Comparison of ENCODE assay signal across 1 cellular context in the genomic region with DNA sequence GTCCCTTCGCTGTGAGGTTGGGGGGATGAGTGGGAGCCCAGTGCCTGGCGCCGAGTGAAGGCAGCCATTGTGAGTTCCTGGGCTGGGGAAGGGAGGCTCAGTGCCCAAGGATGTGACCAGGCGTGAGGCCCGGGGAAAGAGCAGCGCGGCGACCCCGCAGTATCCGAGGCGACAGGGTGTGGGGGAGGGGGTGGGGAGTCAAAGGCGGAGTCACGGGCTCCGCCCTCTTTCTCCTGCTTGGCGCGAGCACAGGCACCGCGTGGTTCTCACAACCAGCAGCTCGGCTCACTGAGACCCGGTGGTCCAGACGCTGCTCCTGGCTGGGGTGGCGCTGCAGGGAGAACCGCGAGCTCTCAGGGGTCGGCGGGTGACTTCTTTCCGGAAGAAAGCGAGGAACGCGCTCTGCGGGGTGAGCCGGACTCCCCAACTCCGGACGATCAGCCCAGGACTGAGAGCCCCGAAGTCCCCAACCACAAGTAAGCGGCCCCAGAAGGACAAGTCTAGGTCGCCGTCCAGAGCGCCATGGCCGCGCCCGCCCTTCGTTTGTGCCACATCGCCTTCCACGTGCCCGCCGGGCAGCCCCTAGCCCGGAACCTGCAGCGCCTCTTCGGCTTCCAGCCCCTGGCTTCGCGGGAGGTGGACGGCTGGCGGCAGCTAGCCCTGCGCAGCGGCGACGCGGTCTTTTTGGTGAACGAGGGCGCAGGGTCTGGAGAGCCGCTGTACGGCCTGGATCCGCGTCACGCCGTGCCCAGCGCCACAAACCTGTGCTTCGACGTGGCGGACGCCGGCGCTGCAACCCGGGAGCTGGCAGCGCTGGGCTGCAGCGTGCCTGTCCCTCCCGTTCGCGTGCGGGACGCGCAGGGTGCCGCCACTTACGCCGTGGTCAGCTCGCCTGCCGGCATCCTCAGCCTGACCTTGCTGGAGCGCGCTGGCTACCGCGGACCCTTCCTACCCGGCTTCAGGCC.
TF ChIP-seq lines count a peak whose summit lies in the region.

A gene (plus strand): TSS at position 269 of the 965 bp plus-strand sequence. CDS start 254 bp downstream, at position 523.

TF ChIP-seq in K562, 482 proteins besides CTCF, POLR2A, EP300 and RAD21 (continued from another document):
- TF ChIP-seq, protein P1, sequence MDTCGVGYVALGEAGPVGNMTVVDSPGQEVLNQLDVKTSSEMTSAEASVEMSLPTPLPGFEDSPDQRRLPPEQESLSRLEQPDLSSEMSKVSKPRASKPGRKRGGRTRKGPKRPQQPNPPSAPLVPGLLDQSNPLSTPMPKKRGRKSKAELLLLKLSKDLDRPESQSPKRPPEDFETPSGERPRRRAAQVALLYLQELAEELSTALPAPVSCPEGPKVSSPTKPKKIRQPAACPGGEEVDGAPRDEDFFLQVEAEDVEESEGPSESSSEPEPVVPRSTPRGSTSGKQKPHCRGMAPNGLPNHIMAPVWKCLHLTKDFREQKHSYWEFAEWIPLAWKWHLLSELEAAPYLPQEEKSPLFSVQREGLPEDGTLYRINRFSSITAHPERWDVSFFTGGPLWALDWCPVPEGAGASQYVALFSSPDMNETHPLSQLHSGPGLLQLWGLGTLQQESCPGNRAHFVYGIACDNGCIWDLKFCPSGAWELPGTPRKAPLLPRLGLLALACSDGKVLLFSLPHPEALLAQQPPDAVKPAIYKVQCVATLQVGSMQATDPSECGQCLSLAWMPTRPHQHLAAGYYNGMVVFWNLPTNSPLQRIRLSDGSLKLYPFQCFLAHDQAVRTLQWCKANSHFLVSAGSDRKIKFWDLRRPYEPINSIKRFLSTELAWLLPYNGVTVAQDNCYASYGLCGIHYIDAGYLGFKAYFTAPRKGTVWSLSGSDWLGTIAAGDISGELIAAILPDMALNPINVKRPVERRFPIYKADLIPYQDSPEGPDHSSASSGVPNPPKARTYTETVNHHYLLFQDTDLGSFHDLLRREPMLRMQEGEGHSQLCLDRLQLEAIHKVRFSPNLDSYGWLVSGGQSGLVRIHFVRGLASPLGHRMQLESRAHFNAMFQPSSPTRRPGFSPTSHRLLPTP (IDR thresholded peaks at IDR 0.05; ENCODE audit: borderline replicate concordance, extremely low read depth, insufficient read length), result no peak
- TF ChIP-seq RBM14 (IDR thresholded peaks at IDR 0.05; ENCODE audit: borderline replicate concordance, insufficient read depth, low read depth, low read length) (0 out of 2 replicates have a peak, but pooled peaks have one; percentile 38), FOXP1 (CRISPR knock-in tag; IDR thresholded peaks at IDR 0.05) (no peak), ARID2 (IDR thresholded peaks at IDR 0.05) (no peak), ETV6 (IDR thresholded peaks at IDR 0.05; ENCODE audit: borderline replicate concordance in 1 of 2, low read depth in 2 of 2, low read length in 1 of 2) (no peak), ETV6 (CRISPR knock-in tag; IDR thresholded peaks at IDR 0.05; ENCODE audit: borderline replicate concordance) (no peak), ZNF174 (CRISPR knock-in tag; IDR thresholded peaks at IDR 0.05) (no peak), TBL1XR1 (IDR thresholded peaks at IDR 0.05; ENCODE audit: low read length in 2 of 2) (no peak)
